20 cellular contexts compared by ENCODE assay signal in the genomic region with DNA sequence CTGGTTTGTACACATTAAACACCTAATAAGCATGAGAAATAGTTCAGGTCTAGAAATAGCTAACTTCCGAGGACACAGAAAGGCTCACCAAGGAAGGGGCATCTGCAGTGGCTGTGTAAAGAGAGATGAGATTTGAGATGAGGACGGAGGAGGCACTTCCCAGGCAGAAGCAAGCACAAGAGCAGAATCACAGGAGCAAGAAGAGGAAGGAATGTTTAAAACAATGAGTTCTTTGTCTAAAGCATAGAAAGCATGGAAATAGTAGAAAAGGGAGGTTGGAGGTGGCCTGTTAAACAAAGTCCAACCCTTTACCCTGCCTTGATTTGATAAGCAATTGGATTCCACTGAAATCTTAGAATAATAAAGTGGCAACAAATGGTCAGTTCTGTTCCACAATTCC. TPM values are rescaled to one million over a fixed set of nuclear protein-coding genes. Genes with fewer than 3 reads are reported as not detected.
DNase-seq lines count a peak whose midpoint lies in the region; ATAC-seq and TF ChIP-seq lines count a peak whose summit lies in the region.
"Had no signal": no experiment of that assay in that cellular context is flagged by ENCODE, and none has a peak within 500 bp of the region (broad histone marks: within the 10 kb centered on the region; RNA-seq: fewer than 3 reads in every experiment).

No MANE protein-coding gene starts in this region.

- peak overlapping the region; percentile 55 for H3K27ac Mint-ChIP-seq in endothelial cell (ENCODE audit: unreplicated experiment)

- DNase-seq in endothelial cell (ENCODE audit: low spot score), result no peak
- DNase-seq in mucosa of descending colon, result no peak
- DNase-seq in amniotic stem cell (lab: John Stamatoyannopoulos, UW), result no peak
- no peak for DNase-seq in NCI-H524 (lab: John Stamatoyannopoulos, UW)
- no peak for DNase-seq in NCI-H345 treated with DMSO at 0.1 percent for 48 hours (lab: John Stamatoyannopoulos, UW; ENCODE audit: unreplicated experiment)
- no peak for DNase-seq in activated T-cell treated with anti-CD3 and anti-CD28 coated beads for 4 hours
- DNase-seq: ACHN, GF-D8, HCEC 1CT, NCI-H1105, NCI-H1694 treated with DMSO at 0.1 percent for 48 hours, NCI-H510A, NCI-H82, OCI-M1, SHP77 had no signal

- WGBS in HUES64, result 73% methylated on average over 2 of the region's 2 CpGs

- H3K4me3 Mint-ChIP-seq in endothelial cell (ENCODE audit: unreplicated experiment), result no peak overlapping the region

- peaks cover 36% of the 10 kb centered on the region for H3K36me3 Mint-ChIP-seq in endothelial cell (ENCODE audit: low read depth, unreplicated experiment)

- no peak overlapping the region for H3K9ac ChIP-seq in HUES64 (ENCODE audit: low read depth, low read length)

- H3K27ac ChIP-seq in HUES64 (ENCODE audit: low read depth, low read length), result 0 out of 2 replicates have a peak overlapping the region, but pooled peaks have one; percentile 10
- H3K27ac ChIP-seq: C4-2B had no signal

- peak; percentile 25 for ATAC-seq in mucosa of descending colon
- ATAC-seq: K562, SK-N-SH treated with all-trans-retinoic acid at 6 μM for 48 hours had no signal

- TF ChIP-seq CTCF in endothelial cell (IDR thresholded peaks at IDR 0.05; ENCODE audit: unreplicated experiment), result no peak
- no peak for TF ChIP-seq CTCF in mucosa of descending colon (IDR thresholded peaks at IDR 0.05)

- H3K27me3 Mint-ChIP-seq in endothelial cell (ENCODE audit: unreplicated experiment), result no peaks in the 10 kb centered on the region

- H3K36me3 ChIP-seq in HUES64 (ENCODE audit: insufficient read depth, low read length) (peaks cover 89% of the 10 kb centered on the region), mucosa of descending colon (ENCODE audit: low read depth) (no peaks in the 10 kb centered on the region)

- H3K9me3 Mint-ChIP-seq in endothelial cell (ENCODE audit: unreplicated experiment), result no peaks in the 10 kb centered on the region

- intact Hi-C loops in mucosa of descending colon (cut with DNase I, micrococcal nuclease), result no loop called here

- no peak overlapping the region for H3K4me3 ChIP-seq in HUES64 (ENCODE audit: low read length)
- H3K4me3 ChIP-seq in mucosa of descending colon, result no peak overlapping the region
- H3K4me3 ChIP-seq: K562 had no signal

- no peaks in the 10 kb centered on the region for H3K27me3 ChIP-seq in HUES64 (ENCODE audit: insufficient read depth, low read length)

- H3K9me3 ChIP-seq in HUES64 (ENCODE audit: insufficient read depth, low read depth, low read length) (no peaks in the 10 kb centered on the region), mucosa of descending colon (no peaks in the 10 kb centered on the region)

- peaks cover 28% of the 10 kb centered on the region for H3K4me1 Mint-ChIP-seq in endothelial cell (ENCODE audit: unreplicated experiment)

- peaks cover 4% of the 10 kb centered on the region; the same call in 1 of the 2 replicates for H3K4me1 ChIP-seq in HUES64 (ENCODE audit: insufficient read depth, low read length)
- no peaks in the 10 kb centered on the region for H3K4me1 ChIP-seq in mucosa of descending colon (ENCODE audit: low read depth)

RNA-seq across cellular contexts. Expression of gene PON3, which starts 11.6 kb away (rescaled TPM):
- not detected for polyA plus RNA-seq in HUES64 (2013, experiment 1 of 2)
- not detected for polyA plus RNA-seq in HUES64 (2013, experiment 2 of 2)
- 50.9 TPM for total RNA-seq in endothelial cell (ENCODE audit: unreplicated experiment)
- 1 to 10 TPM; 3.2 to 8.2 (median 4.2) TPM for total RNA-seq in mucosa of descending colon
- total RNA-seq: RPMI7951 had no signal

RNA-seq across cellular contexts. Expression of gene PON2, which starts 27.1 kb away (rescaled TPM):
- polyA plus RNA-seq in HUES64 (2013, experiment 1 of 2), result 43.3 TPM
- polyA plus RNA-seq in HUES64 (2013, experiment 2 of 2), result 57.0 TPM
- total RNA-seq in endothelial cell (ENCODE audit: unreplicated experiment), result 158 TPM
- total RNA-seq in mucosa of descending colon, result 100 to 1,000 TPM in 2 of 3 donors, 10 to 100 TPM in 1; 95.9 to 140 (median 129) TPM
